9 cellular contexts compared by ENCODE assay signal in the genomic region with DNA sequence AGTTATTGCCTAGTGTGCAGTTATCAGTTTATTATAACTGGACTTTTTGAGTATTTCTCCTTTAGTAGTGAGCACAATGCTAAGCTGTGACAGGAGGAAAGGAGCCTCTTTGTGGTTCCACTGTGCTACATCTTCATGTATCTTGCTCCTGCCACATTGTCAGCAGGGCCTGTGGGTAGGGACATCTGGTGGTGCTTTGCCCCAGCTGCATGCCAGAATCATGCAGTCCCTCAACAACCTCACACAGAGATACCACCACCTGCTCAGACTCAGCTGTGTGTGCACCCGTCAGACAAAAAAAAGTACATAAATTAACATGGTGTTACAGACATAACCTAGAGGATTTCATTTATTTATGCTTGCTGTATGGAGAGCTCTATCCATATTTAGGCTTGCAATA. TPM values are rescaled to one million over a fixed set of nuclear protein-coding genes. Genes with fewer than 3 reads are reported as not detected.
DNase-seq lines count a peak whose midpoint lies in the region; ATAC-seq and TF ChIP-seq lines count a peak whose summit lies in the region.
"Had no signal": no experiment of that assay in that cellular context is flagged by ENCODE, and none has a peak within 500 bp of the region (broad histone marks: within the 10 kb centered on the region; RNA-seq: fewer than 3 reads in every experiment).

No MANE protein-coding gene starts in this region.

- H3K36me3 ChIP-seq in cardiac muscle cell (peaks cover 16% of the 10 kb centered on the region), right atrium auricular region (no peaks in the 10 kb centered on the region), colonic mucosa (no peaks in the 10 kb centered on the region)

- no peak for TF ChIP-seq CTCF in cardiac muscle cell (IDR thresholded peaks at IDR 0.05; ENCODE audit: low read depth, low read length)
- peak in 1 of 2 donors; percentile 22 for TF ChIP-seq CTCF in right atrium auricular region (IDR thresholded peaks at IDR 0.05)
- peak; percentile 13 for TF ChIP-seq CTCF in colonic mucosa (IDR thresholded peaks at IDR 0.05)
- peak; percentile 24 for TF ChIP-seq CTCF in type B pancreatic cell (conservative IDR thresholded peaks at IDR 0.05)

- H3K27ac ChIP-seq in cardiac muscle cell = no peak overlapping the region
- H3K27ac ChIP-seq in right atrium auricular region = no peak overlapping the region
- H3K27ac ChIP-seq in colonic mucosa = no peak overlapping the region

- H3K4me3 ChIP-seq in cardiac muscle cell = no peak overlapping the region
- no peak overlapping the region for H3K4me3 ChIP-seq in right atrium auricular region
- no peak overlapping the region for H3K4me3 ChIP-seq in colonic mucosa

- no peaks in the 10 kb centered on the region for H3K9me3 ChIP-seq in cardiac muscle cell (ENCODE audit: low read depth)
- no peaks in the 10 kb centered on the region for H3K9me3 ChIP-seq in right atrium auricular region
- no peaks in the 10 kb centered on the region for H3K9me3 ChIP-seq in colonic mucosa

- no peaks in the 10 kb centered on the region for H3K4me1 Mint-ChIP-seq in type B pancreatic cell (ENCODE audit: unreplicated experiment)
- H3K4me1 Mint-ChIP-seq: activated naive CD4-positive, alpha-beta T cell treated with anti-CD3 and anti-CD28 coated beads, Interleukin-2, amount 50 U/mL, for 24 hours had no signal

- peaks cover 3% of the 10 kb centered on the region for H3K36me3 Mint-ChIP-seq in type B pancreatic cell

- H3K4me1 ChIP-seq in cardiac muscle cell (ENCODE audit: low read depth) (no peaks in the 10 kb centered on the region), right atrium auricular region (no peaks in the 10 kb centered on the region), colonic mucosa (no peaks in the 10 kb centered on the region)

- H3K27me3 Mint-ChIP-seq in type B pancreatic cell = no peaks in the 10 kb centered on the region
- H3K27me3 Mint-ChIP-seq: activated naive CD4-positive, alpha-beta T cell treated with anti-CD3 and anti-CD28 coated beads, Interleukin-2, amount 50 U/mL, for 24 hours had no signal

- H3K27me3 ChIP-seq in cardiac muscle cell = no peaks in the 10 kb centered on the region
- H3K27me3 ChIP-seq in right atrium auricular region = no peaks in the 10 kb centered on the region
- H3K27me3 ChIP-seq in colonic mucosa = no peaks in the 10 kb centered on the region

- H3K4me3 Mint-ChIP-seq in type B pancreatic cell = no peak overlapping the region
- H3K4me3 Mint-ChIP-seq: activated naive CD4-positive, alpha-beta T cell treated with anti-CD3 and anti-CD28 coated beads, Interleukin-2, amount 50 U/mL, for 24 hours had no signal

- ATAC-seq in HG02623 (IDR thresholded peaks at IDR 0.05; ENCODE audit: unreplicated experiment) = peak; percentile 68

- H3K9me3 Mint-ChIP-seq in type B pancreatic cell = no peaks in the 10 kb centered on the region

- H3K9ac ChIP-seq in colonic mucosa (ENCODE audit: low read depth in 2 of 2, low read length in 2 of 2) = no peak overlapping the region

- intact Hi-C loops in colonic mucosa (cut with DNase I) = no loop called here

- peak; percentile 26 to 29 for DNase-seq in cardiac muscle cell (ENCODE audit: low read depth in 1 of 2, low spot score in 1 of 2)
- DNase-seq in right atrium auricular region (ENCODE audit: low spot score) = no peak
- DNase-seq in NCI-H2171 (lab: John Stamatoyannopoulos, UW) = peak; percentile 29
- no peak for DNase-seq in colonic mucosa
- DNase-seq in type B pancreatic cell (ENCODE audit: extremely low spot score, unreplicated experiment) = no peak
- DNase-seq in amniotic stem cell (lab: John Stamatoyannopoulos, UW) = no peak
- DNase-seq in cerebellum (ENCODE audit: low spot score) = no peak

- H3K27ac Mint-ChIP-seq in type B pancreatic cell = no peak overlapping the region

RNA-seq across cellular contexts. Expression of a gene that starts 51.1 kb away (rescaled TPM):
- 6.2 and 34.8 TPM in 2 replicates for total RNA-seq in cardiac muscle cell
- polyA plus RNA-seq in cardiac muscle cell = 11.8 and 42.2 TPM in 2 replicates
- total RNA-seq in right atrium auricular region = 10 to 100 TPM in 1 of 2 donors, 1 to 10 TPM in 1; 6.1 to 10.4 TPM
- total RNA-seq in colonic mucosa = 10 to 100 TPM; 18.8 to 30.0 TPM
- total RNA-seq in type B pancreatic cell (ENCODE audit: low replicate concordance) = 21.3 and 42.3 TPM in 2 replicates
- total RNA-seq in cerebellum = 35.7 TPM

Comparison
In these comparisons a context has a peak if more than half of its experiments do, and no peak if none do; other contexts are left out.
1. DNase-seq: peak in cardiac muscle cell (2 of 2) and NCI-H2171 (single experiment); none in right atrium auricular region (single experiment), colonic mucosa (single experiment), type B pancreatic cell (single experiment), amniotic stem cell (single experiment) and cerebellum (single experiment).